Comparison of ENCODE assay signal across 22 cellular contexts in the genomic region with DNA sequence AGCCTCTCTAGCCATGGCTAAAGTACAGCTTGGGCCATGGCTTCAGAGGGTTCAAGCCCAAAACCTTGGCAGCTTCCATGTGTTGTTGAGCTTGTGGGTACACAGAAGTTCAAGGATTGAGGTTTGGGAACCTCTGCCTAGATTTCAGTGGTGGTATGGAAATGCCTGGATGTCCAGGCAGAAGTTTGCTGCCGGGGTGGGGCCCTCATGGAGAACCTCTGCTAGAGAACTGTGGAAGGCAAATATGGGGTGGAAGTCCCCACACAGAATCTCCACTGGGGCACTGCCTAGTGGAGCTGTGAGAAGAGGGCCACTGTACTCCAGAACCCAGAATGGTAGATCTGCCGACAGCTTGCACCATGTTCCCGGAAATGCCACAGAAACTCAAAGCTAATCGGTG. TPM values are rescaled to one million over a fixed set of nuclear protein-coding genes. Genes with fewer than 3 reads are reported as not detected.
"Had no signal": no experiment of that assay in that cellular context is flagged by ENCODE, and none has a peak within 500 bp of the region (broad histone marks: within the 10 kb centered on the region; RNA-seq: fewer than 3 reads in every experiment).

No MANE protein-coding gene starts in this region.

- H3K36me3 ChIP-seq: esophagus muscularis mucosa, gastroesophageal sphincter, heart left ventricle, left lung, lower lobe of right lung had no signal

- H3K27ac ChIP-seq: coronary artery, epithelial cell of prostate, esophagus muscularis mucosa, foreskin keratinocyte, gastroesophageal sphincter, heart left ventricle, hepatocyte, left lung, lower lobe of right lung had no signal

- H3K4me1 ChIP-seq: esophagus muscularis mucosa, foreskin keratinocyte, gastroesophageal sphincter, heart left ventricle, left lung, lower lobe of right lung had no signal

- DNase-seq: dermis blood vessel endothelial cell; effector CD8-positive, alpha-beta T cell; effector memory CD8-positive, alpha-beta T cell; endodermal cell; erythroblast; foreskin keratinocyte; heart left ventricle; hypothalamus; left cardiac atrium; left lung; left ventricle myocardium superior; lower lobe of right lung; mesenchymal stem cell; mucosa of descending colon; naive B cell had no signal

- H3K27me3 ChIP-seq: esophagus muscularis mucosa, foreskin keratinocyte, gastroesophageal sphincter, heart left ventricle, hepatocyte, left lung had no signal

- H3K4me3 ChIP-seq: coronary artery, esophagus muscularis mucosa, gastroesophageal sphincter, heart left ventricle, hepatocyte, left lung, lower lobe of right lung, mucosa of descending colon had no signal

RNA-seq across cellular contexts. Expression of a gene that starts 59.5 kb away (rescaled TPM):
- total RNA-seq: dermis blood vessel endothelial cell, fibroblast of villous mesenchyme, foreskin keratinocyte, myocyte had no signal
